Comparison of ENCODE assay signal across 1 cellular context in the genomic region with DNA sequence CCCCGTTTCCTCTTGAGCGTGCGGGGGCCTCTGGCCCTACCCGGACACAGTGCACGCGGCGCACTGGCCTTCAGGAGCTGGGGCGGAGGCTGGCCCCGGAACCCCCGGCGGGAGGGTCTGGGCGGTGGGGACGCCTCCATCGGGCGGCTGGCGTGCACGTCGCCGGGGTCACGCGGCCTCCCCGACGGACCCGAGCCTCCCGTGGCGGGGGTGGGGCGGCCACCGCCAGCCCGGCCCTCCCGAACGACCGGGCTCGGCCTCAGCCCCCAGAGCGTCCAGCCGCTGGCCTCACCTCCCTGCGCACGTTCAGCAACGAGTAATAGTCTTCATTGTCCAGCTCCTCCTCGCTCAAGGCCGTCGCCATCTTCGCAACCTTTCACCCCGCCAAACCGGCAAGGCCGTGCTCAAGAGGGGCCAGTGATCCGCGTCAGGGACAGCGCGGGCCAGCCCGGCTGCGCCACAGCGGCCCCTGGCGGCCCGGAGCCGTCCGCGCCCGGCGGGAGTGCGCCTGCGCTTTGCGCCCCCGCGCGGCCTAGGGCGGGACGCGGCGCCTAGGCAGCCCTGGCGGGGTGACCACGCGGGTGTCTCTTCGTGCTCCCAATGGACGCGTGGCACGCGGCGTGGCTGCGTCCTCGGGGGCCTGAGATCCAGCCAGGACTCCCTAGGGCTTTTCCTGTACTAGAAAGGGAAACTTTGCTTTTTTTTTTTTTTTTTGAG.
A peak's percentile ranks its signal among the peaks of the same experiment; 100 is the strongest.
TF ChIP-seq lines count a peak whose summit lies in the region.

A gene with protein sequence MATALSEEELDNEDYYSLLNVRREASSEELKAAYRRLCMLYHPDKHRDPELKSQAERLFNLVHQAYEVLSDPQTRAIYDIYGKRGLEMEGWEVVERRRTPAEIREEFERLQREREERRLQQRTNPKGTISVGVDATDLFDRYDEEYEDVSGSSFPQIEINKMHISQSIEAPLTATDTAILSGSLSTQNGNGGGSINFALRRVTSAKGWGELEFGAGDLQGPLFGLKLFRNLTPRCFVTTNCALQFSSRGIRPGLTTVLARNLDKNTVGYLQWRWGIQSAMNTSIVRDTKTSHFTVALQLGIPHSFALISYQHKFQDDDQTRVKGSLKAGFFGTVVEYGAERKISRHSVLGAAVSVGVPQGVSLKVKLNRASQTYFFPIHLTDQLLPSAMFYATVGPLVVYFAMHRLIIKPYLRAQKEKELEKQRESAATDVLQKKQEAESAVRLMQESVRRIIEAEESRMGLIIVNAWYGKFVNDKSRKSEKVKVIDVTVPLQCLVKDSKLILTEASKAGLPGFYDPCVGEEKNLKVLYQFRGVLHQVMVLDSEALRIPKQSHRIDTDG (minus strand): TSS at position 380 of the 717 bp plus-strand sequence. CDS start 16 bp downstream, at position 364.

TF ChIP-seq in HepG2, 621 proteins besides CTCF, POLR2A, EP300 and RAD21 (continued from another document and continues in another):
- TF ChIP-seq NONO (IDR thresholded peaks at IDR 0.05) (no peak), NONO (CRISPR knock-in tag; conservative IDR thresholded peaks at IDR 0.05) (peak; percentile 95), FOXK1 (CRISPR knock-in tag; IDR thresholded peaks at IDR 0.05; ENCODE audit: borderline replicate concordance, low read depth) (peak; percentile 58; the same call in 1 of the 2 replicates), ZBTB1 (CRISPR knock-in tag; IDR thresholded peaks at IDR 0.05; ENCODE audit: borderline replicate concordance) (peak; percentile 56; the same call in 1 of the 2 replicates), KLF16 (CRISPR knock-in tag; IDR thresholded peaks at IDR 0.05) (peak in 1 of 2 experiments; percentile 97), MIER3 (CRISPR knock-in tag; IDR thresholded peaks at IDR 0.05; ENCODE audit: borderline replicate concordance) (no peak), TMF1 (CRISPR knock-in tag; IDR thresholded peaks at IDR 0.05; ENCODE audit: low read depth) (peak; percentile 97; the same call in 1 of the 2 replicates), ZNF605 (CRISPR knock-in tag; IDR thresholded peaks at IDR 0.05) (peak; percentile 96), SATB2 (CRISPR knock-in tag; IDR thresholded peaks at IDR 0.05) (peak; percentile 99), GATAD2A (CRISPR knock-in tag; IDR thresholded peaks at IDR 0.05) (peak; percentile 41; the same call in 1 of the 2 replicates), NR2F1 (CRISPR knock-in tag; IDR thresholded peaks at IDR 0.05) (peak; percentile 75 to 80; a peak in 3 of 4 replicates), U2AF1 (optimal IDR thresholded peaks at IDR 0.05; ENCODE audit: low read depth, low read length) (peak; percentile 23), RXRA (CRISPR knock-in tag; IDR thresholded peaks at IDR 0.05) (peak; percentile 49; the same call in 1 of the 2 replicates), WIZ (CRISPR knock-in tag; IDR thresholded peaks at IDR 0.05) (peak; percentile 88; the same call in 1 of the 2 replicates), JUNB (CRISPR knock-in tag; IDR thresholded peaks at IDR 0.05; ENCODE audit: borderline replicate concordance) (peak; percentile 74; the same call in 1 of the 2 replicates), KLF15 (CRISPR knock-in tag; IDR thresholded peaks at IDR 0.05; ENCODE audit: borderline replicate concordance) (peak; percentile 99; the same call in 1 of the 2 replicates), ISX (CRISPR knock-in tag; conservative IDR thresholded peaks at IDR 0.05) (peak; percentile 94), GZF1 (CRISPR knock-in tag; IDR thresholded peaks at IDR 0.05) (no peak; the same call in 1 of the 2 replicates), TAF15 (IDR thresholded peaks at IDR 0.05; ENCODE audit: low read depth, low read length, poor library complexity, severe bottlenecking) (peak; percentile 42), SRSF9 (IDR thresholded peaks at IDR 0.05; ENCODE audit: borderline replicate concordance, insufficient read depth, low read depth, low read length, poor library complexity, severe bottlenecking) (no peak), ZNF776 (CRISPR knock-in tag; IDR thresholded peaks at IDR 0.05) (peak; percentile 93; the same call in 1 of the 2 replicates), ESRRA (CRISPR knock-in tag; IDR thresholded peaks at IDR 0.05; ENCODE audit: low read depth) (peak; percentile 62; the same call in 1 of the 2 replicates), POLR2G (IDR thresholded peaks at IDR 0.05; ENCODE audit: low read depth, low read length) (peak; percentile 84), ZNF614 (CRISPR knock-in tag; IDR thresholded peaks at IDR 0.05; ENCODE audit: borderline replicate concordance) (0 out of 2 replicates have a peak, but pooled peaks have one; percentile 50), JDP2 (CRISPR knock-in tag; IDR thresholded peaks at IDR 0.05; ENCODE audit: borderline replicate concordance) (peak; percentile 64; the same call in 1 of the 2 replicates), ZNF563 (CRISPR knock-in tag; IDR thresholded peaks at IDR 0.05) (peak; percentile 98), ZFAT (CRISPR knock-in tag; conservative IDR thresholded peaks at IDR 0.05) (peak; percentile 80; the same call in 1 of the 2 replicates), SETDB1 (CRISPR knock-in tag; IDR thresholded peaks at IDR 0.05; ENCODE audit: borderline replicate concordance) (no peak), MED1 (CRISPR knock-in tag; IDR thresholded peaks at IDR 0.05) (peak; percentile 73), KLF13 (CRISPR knock-in tag; IDR thresholded peaks at IDR 0.05) (peak; percentile 98), ZNF256 (CRISPR knock-in tag; conservative IDR thresholded peaks at IDR 0.05) (peak; percentile 85), AKAP8 (CRISPR knock-in tag; IDR thresholded peaks at IDR 0.05) (no peak), CBX5 (CRISPR knock-in tag; IDR thresholded peaks at IDR 0.05; ENCODE audit: borderline replicate concordance) (0 out of 2 replicates have a peak, but pooled peaks have one; percentile 36)
- TF ChIP-seq, protein P1, sequence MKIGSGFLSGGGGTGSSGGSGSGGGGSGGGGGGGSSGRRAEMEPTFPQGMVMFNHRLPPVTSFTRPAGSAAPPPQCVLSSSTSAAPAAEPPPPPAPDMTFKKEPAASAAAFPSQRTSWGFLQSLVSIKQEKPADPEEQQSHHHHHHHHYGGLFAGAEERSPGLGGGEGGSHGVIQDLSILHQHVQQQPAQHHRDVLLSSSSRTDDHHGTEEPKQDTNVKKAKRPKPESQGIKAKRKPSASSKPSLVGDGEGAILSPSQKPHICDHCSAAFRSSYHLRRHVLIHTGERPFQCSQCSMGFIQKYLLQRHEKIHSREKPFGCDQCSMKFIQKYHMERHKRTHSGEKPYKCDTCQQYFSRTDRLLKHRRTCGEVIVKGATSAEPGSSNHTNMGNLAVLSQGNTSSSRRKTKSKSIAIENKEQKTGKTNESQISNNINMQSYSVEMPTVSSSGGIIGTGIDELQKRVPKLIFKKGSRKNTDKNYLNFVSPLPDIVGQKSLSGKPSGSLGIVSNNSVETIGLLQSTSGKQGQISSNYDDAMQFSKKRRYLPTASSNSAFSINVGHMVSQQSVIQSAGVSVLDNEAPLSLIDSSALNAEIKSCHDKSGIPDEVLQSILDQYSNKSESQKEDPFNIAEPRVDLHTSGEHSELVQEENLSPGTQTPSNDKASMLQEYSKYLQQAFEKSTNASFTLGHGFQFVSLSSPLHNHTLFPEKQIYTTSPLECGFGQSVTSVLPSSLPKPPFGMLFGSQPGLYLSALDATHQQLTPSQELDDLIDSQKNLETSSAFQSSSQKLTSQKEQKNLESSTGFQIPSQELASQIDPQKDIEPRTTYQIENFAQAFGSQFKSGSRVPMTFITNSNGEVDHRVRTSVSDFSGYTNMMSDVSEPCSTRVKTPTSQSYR (CRISPR knock-in tag; IDR thresholded peaks at IDR 0.05; ENCODE audit: borderline replicate concordance): peak; percentile 71; the same call in 1 of the 2 replicates
- TF ChIP-seq, protein P2, sequence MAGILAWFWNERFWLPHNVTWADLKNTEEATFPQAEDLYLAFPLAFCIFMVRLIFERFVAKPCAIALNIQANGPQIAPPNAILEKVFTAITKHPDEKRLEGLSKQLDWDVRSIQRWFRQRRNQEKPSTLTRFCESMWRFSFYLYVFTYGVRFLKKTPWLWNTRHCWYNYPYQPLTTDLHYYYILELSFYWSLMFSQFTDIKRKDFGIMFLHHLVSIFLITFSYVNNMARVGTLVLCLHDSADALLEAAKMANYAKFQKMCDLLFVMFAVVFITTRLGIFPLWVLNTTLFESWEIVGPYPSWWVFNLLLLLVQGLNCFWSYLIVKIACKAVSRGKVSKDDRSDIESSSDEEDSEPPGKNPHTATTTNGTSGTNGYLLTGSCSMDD (CRISPR knock-in tag; IDR thresholded peaks at IDR 0.05): peak; percentile 97
- TF ChIP-seq, protein P3, sequence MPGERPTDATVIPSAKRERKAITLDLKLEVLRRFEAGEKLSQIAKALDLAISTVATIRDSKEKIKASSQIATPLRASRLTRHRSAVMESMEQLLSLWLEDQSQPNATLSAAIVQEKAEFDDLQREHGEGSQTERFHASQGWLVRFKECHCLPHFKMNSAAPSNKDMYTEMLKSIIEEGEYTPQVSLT (CRISPR knock-in tag; IDR thresholded peaks at IDR 0.05; ENCODE audit: borderline replicate concordance, low read depth): peak; percentile 85; the same call in 1 of the 2 replicates
- TF ChIP-seq, protein P4, sequence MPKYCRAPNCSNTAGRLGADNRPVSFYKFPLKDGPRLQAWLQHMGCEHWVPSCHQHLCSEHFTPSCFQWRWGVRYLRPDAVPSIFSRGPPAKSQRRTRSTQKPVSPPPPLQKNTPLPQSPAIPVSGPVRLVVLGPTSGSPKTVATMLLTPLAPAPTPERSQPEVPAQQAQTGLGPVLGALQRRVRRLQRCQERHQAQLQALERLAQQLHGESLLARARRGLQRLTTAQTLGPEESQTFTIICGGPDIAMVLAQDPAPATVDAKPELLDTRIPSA (CRISPR knock-in tag; IDR thresholded peaks at IDR 0.05; ENCODE audit: borderline replicate concordance): 0 out of 2 replicates have a peak, but pooled peaks have one; percentile 43
- TF ChIP-seq, protein P5, sequence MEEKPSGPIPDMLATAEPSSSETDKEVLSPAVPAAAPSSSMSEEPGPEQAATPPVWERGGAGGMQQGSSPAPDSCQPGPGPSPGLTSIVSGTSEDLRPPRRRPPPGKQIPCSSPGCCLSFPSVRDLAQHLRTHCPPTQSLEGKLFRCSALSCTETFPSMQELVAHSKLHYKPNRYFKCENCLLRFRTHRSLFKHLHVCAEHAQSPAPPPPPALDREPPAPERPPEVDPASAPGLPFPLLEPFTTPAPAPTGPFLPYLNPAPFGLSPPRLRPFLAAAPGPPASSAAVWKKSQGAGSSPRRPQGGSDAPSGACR (CRISPR knock-in tag; IDR thresholded peaks at IDR 0.05): peak; percentile 51; the same call in 1 of the 2 replicates
- TF ChIP-seq, protein P6, sequence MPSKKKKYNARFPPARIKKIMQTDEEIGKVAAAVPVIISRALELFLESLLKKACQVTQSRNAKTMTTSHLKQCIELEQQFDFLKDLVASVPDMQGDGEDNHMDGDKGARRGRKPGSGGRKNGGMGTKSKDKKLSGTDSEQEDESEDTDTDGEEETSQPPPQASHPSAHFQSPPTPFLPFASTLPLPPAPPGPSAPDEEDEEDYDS (CRISPR knock-in tag; IDR thresholded peaks at IDR 0.05): peak; percentile 38; the same call in 1 of the 2 replicates
- TF ChIP-seq, protein P7, sequence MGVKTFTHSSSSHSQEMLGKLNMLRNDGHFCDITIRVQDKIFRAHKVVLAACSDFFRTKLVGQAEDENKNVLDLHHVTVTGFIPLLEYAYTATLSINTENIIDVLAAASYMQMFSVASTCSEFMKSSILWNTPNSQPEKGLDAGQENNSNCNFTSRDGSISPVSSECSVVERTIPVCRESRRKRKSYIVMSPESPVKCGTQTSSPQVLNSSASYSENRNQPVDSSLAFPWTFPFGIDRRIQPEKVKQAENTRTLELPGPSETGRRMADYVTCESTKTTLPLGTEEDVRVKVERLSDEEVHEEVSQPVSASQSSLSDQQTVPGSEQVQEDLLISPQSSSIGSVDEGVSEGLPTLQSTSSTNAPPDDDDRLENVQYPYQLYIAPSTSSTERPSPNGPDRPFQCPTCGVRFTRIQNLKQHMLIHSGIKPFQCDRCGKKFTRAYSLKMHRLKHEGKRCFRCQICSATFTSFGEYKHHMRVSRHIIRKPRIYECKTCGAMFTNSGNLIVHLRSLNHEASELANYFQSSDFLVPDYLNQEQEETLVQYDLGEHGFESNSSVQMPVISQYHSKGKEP (CRISPR knock-in tag; IDR thresholded peaks at IDR 0.05): peak; percentile 87; the same call in 1 of the 2 replicates
- TF ChIP-seq, protein P8, sequence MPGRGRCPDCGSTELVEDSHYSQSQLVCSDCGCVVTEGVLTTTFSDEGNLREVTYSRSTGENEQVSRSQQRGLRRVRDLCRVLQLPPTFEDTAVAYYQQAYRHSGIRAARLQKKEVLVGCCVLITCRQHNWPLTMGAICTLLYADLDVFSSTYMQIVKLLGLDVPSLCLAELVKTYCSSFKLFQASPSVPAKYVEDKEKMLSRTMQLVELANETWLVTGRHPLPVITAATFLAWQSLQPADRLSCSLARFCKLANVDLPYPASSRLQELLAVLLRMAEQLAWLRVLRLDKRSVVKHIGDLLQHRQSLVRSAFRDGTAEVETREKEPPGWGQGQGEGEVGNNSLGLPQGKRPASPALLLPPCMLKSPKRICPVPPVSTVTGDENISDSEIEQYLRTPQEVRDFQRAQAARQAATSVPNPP (CRISPR knock-in tag; IDR thresholded peaks at IDR 0.05): peak; percentile 95; the same call in 1 of the 2 replicates
- TF ChIP-seq, protein P9, sequence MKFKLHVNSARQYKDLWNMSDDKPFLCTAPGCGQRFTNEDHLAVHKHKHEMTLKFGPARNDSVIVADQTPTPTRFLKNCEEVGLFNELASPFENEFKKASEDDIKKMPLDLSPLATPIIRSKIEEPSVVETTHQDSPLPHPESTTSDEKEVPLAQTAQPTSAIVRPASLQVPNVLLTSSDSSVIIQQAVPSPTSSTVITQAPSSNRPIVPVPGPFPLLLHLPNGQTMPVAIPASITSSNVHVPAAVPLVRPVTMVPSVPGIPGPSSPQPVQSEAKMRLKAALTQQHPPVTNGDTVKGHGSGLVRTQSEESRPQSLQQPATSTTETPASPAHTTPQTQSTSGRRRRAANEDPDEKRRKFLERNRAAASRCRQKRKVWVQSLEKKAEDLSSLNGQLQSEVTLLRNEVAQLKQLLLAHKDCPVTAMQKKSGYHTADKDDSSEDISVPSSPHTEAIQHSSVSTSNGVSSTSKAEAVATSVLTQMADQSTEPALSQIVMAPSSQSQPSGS (CRISPR knock-in tag; IDR thresholded peaks at IDR 0.05): peak; percentile 67
- TF ChIP-seq, protein P10, sequence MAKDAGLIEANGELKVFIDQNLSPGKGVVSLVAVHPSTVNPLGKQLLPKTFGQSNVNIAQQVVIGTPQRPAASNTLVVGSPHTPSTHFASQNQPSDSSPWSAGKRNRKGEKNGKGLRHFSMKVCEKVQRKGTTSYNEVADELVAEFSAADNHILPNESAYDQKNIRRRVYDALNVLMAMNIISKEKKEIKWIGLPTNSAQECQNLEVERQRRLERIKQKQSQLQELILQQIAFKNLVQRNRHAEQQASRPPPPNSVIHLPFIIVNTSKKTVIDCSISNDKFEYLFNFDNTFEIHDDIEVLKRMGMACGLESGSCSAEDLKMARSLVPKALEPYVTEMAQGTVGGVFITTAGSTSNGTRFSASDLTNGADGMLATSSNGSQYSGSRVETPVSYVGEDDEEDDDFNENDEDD (CRISPR knock-in tag; IDR thresholded peaks at IDR 0.05; ENCODE audit: borderline replicate concordance): peak; percentile 95; the same call in 1 of the 2 replicates
- TF ChIP-seq, protein P11, sequence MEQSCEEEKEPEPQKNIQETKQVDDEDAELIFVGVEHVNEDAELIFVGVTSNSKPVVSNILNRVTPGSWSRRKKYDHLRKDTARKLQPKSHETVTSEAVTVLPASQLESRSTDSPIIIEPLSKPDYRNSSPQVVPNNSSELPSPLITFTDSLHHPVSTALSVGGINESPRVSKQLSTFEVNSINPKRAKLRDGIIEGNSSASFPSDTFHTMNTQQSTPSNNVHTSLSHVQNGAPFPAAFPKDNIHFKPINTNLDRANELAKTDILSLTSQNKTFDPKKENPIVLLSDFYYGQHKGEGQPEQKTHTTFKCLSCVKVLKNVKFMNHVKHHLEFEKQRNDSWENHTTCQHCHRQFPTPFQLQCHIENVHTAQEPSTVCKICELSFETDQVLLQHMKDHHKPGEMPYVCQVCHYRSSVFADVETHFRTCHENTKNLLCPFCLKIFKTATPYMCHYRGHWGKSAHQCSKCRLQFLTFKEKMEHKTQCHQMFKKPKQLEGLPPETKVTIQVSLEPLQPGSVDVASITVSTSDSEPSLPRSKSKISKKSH (CRISPR knock-in tag; IDR thresholded peaks at IDR 0.05; ENCODE audit: borderline replicate concordance): peak; percentile 98
